In the genomic region with DNA sequence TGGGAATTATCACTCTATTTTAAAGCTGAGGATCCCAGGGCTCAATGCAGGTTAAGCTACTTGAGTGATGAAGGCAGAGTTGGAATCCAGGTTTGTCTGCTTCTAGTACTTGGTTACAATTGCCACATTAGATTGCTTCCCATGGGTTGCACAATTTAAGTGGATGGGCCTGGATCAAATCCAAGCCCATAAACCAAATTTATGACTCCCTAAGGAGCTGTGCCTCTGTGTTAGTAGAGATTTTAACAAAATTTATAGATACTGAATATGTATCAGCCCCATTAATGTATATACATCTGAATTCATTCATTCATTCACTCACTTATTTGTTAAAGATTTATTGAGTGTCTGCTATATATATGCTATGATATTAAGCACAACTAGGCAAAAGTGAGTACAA, we compare ENCODE assay signal across 20 cellular contexts.
DNase-seq lines count a peak whose midpoint lies in the region; ATAC-seq and TF ChIP-seq lines count a peak whose summit lies in the region.
"Had no signal": no experiment of that assay in that cellular context is flagged by ENCODE, and none has a peak within 500 bp of the region (broad histone marks: within the 10 kb centered on the region; RNA-seq: fewer than 3 reads in every experiment).

No MANE protein-coding gene starts in this region.

- H3K9me3 ChIP-seq in A673 (ENCODE audit: low read depth, low read length, poor library complexity, severe bottlenecking) (no peaks in the 10 kb centered on the region), PC-3 (ENCODE audit: low read length) (no peaks in the 10 kb centered on the region)
- H3K9me3 ChIP-seq: gastrocnemius medialis, vagina had no signal

- DNase-seq in A673 (ENCODE audit: low spot score): peak; percentile 87
- peak; percentile 10 for DNase-seq in EL
- DNase-seq in NCI-H345 treated with DMSO at 0.1 percent for 48 hours (lab: John Stamatoyannopoulos, UW; ENCODE audit: unreplicated experiment): peak; percentile 57
- peak; percentile 50 for DNase-seq in fibroblast of villous mesenchyme (ENCODE audit: low read depth)
- DNase-seq in medulla oblongata (ENCODE audit: extremely low spot score): no peak
- DNase-seq in H7: no peak
- no peak for DNase-seq in PC-3
- DNase-seq: activated CD8-positive, alpha-beta memory T cell treated with anti-CD3 and anti-CD28 coated beads, Interleukin-2, amount 10 ng/mL, durations not matched to agents 7 days and 5 days; activated effector memory CD4-positive, alpha-beta T cell treated with Interleukin-2 at 50 U/mL for 16 hours; AML-193; central memory CD4-positive, alpha-beta T cell; effector memory CD8-positive, alpha-beta T cell; gastrocnemius medialis; naive thymus-derived CD8-positive, alpha-beta T cell; SHP77 treated with DMSO at 0.1 percent for 48 hours; stimulated activated CD4-positive, alpha-beta T cell treated with anti-CD3 and anti-CD28 coated beads, Interleukin-15, amount 100 ng/mL, for 24 hours had no signal

- TF ChIP-seq CTCF in A673 (conservative IDR thresholded peaks at IDR 0.05; ENCODE audit: low read depth, low read length) (no peak), fibroblast of villous mesenchyme (IDR thresholded peaks at IDR 0.05; ENCODE audit: insufficient read depth, low read depth, low read length) (no peak), PC-3 (conservative IDR thresholded peaks at IDR 0.05; ENCODE audit: low read depth, low read length) (no peak)

- H4K20me1 ChIP-seq in PC-3 (ENCODE audit: low read length): no peaks in the 10 kb centered on the region

- no peaks in the 10 kb centered on the region for H3K9me2 ChIP-seq in PC-3 (replicated peaks; ENCODE audit: low read length)

- H3K27me3 ChIP-seq in A673 (replicated peaks; ENCODE audit: insufficient read depth, low read depth, low read length, poor library complexity) (no peaks in the 10 kb centered on the region), H7 (ENCODE audit: control insufficient read depth, insufficient read depth, low read length) (no peaks in the 10 kb centered on the region), PC-3 (ENCODE audit: low read length) (no peaks in the 10 kb centered on the region)
- H3K27me3 ChIP-seq: gastrocnemius medialis, vagina had no signal

- intact Hi-C loops in A673 (cut with micrococcal nuclease; ENCODE audit: unreplicated experiment) (loop anchor here (2.0 kb wide), 1 partner anchor 56 kb away; no protein-coding TSS in a partner anchor), PC-3 (cut with micrococcal nuclease) (no loop called here)

- H2AFZ ChIP-seq in PC-3 (ENCODE audit: low read length): no peak overlapping the region

- BruUV-seq in A673 (replicated peaks; lab: Mats Ljungman, UMichigan): no TSS peak
- BruUV-seq in PC-3 (replicated peaks; lab: Mats Ljungman, UMichigan): no TSS peak

- H3K4me2 ChIP-seq in PC-3 (ENCODE audit: low read length): no peak overlapping the region

- no peak overlapping the region for H3K27ac ChIP-seq in A673 (ENCODE audit: low read depth, low read length, poor library complexity, severe bottlenecking)
- H3K27ac ChIP-seq in PC-3 (ENCODE audit: low read length): no peak overlapping the region
- H3K27ac ChIP-seq: gastrocnemius medialis, vagina had no signal

- ATAC-seq in GM19328 (IDR thresholded peaks at IDR 0.05; ENCODE audit: unreplicated experiment): no peak
- ATAC-seq in PC-3: no peak
- ATAC-seq: activated CD4-positive, CD25-positive, alpha-beta regulatory T cell treated with anti-CD3 and anti-CD28 coated beads, Interleukin-2, amount 50 U/mL, for 24 hours; activated CD8-positive, alpha-beta memory T cell treated with anti-CD3 and anti-CD28 coated beads, Interleukin-2, amount 10 ng/mL, durations not matched to agents 7 days and 5 days; effector memory CD8-positive, alpha-beta T cell; gastrocnemius medialis; HCT116; naive thymus-derived CD8-positive, alpha-beta T cell had no signal

- no peaks in the 10 kb centered on the region for H3K79me2 ChIP-seq in PC-3 (ENCODE audit: low read length)

- CTCF ChIA-PET in A673 (lab: Charles Lee) (interaction anchor here (1.1 kb wide), 1 partner anchor 107 kb away, joined by 3 read pairs; no protein-coding TSS in a partner anchor), PC-3 (lab: Charles Lee) (no interaction called here)

- POLR2A ChIA-PET in A673 (lab: Charles Lee; ENCODE audit: low non-redundant PET) (no interaction called here), PC-3 (lab: Charles Lee; ENCODE audit: unreplicated experiment) (no interaction called here)

- no peaks in the 10 kb centered on the region for H3F3A ChIP-seq in PC-3 (ENCODE audit: low read length, unreplicated experiment)

- H3K36me3 ChIP-seq in A673 (ENCODE audit: insufficient read depth, low read length, poor library complexity, severe bottlenecking): no peaks in the 10 kb centered on the region
- H3K36me3 ChIP-seq in H7 (replicated peaks; ENCODE audit: control insufficient read depth, insufficient read depth, low read length): no peaks in the 10 kb centered on the region
- no peaks in the 10 kb centered on the region for H3K36me3 ChIP-seq in PC-3 (ENCODE audit: low read depth, low read length)
- H3K36me3 ChIP-seq: gastrocnemius medialis, vagina had no signal

- no peak overlapping the region for H3K4me3 ChIP-seq in A673 (ENCODE audit: low read depth, low read length, poor library complexity, severe bottlenecking)
- no peak overlapping the region for H3K4me3 ChIP-seq in fibroblast of villous mesenchyme (ENCODE audit: low read depth, low read length)
- H3K4me3 ChIP-seq in H7 (ENCODE audit: insufficient read depth, low read depth, low read length): no peak overlapping the region
- H3K4me3 ChIP-seq in PC-3 (ENCODE audit: low read length): no peak overlapping the region
- H3K4me3 ChIP-seq: gastrocnemius medialis, vagina had no signal

- no peak overlapping the region for H3K9ac ChIP-seq in PC-3 (ENCODE audit: low read length)

- H3K4me1 ChIP-seq in A673 (ENCODE audit: insufficient read depth, low read length, poor library complexity, severe bottlenecking) (peaks cover 18% of the 10 kb centered on the region), PC-3 (ENCODE audit: insufficient read depth, low read length) (no peaks in the 10 kb centered on the region)
- H3K4me1 ChIP-seq: gastrocnemius medialis had no signal

Comparison
In these comparisons a context has a peak if more than half of its experiments do, and no peak if none do; other contexts are left out.
1. DNase-seq: peak in A673 (single experiment), EL (single experiment), NCI-H345 treated with DMSO at 0.1 percent for 48 hours (single experiment) and fibroblast of villous mesenchyme (single experiment); none in medulla oblongata (single experiment), H7 (single experiment) and PC-3 (single experiment).